In the genomic region with DNA sequence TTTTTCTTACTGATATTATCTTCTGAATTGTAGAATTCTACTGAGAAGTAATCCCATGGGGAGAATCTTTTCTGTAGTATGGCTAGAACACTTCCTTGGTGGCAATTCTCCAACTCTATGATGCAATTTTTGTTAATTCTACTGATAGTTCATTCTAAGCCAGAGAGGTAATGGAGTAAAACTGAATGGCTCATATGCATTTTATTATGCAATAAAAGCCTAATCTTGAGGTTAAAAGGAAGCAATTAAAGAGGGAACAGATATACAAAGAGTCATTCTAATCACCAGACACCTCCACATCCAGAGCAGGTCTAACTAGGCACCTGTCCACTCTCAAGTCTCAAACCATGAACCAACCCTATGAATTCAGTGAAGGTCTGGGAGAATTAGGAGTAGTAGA, we compare ENCODE assay signal across 16 cellular contexts. TPM values are rescaled to one million over a fixed set of nuclear protein-coding genes. Genes with fewer than 3 reads are reported as not detected.
DNase-seq lines count a peak whose midpoint lies in the region; ATAC-seq, FAIRE-seq and TF ChIP-seq lines count a peak whose summit lies in the region.
"Had no signal": no experiment of that assay in that cellular context is flagged by ENCODE, and none has a peak within 500 bp of the region (broad histone marks: within the 10 kb centered on the region; RNA-seq: fewer than 3 reads in every experiment).

No MANE protein-coding gene starts in this region.

- no peak overlapping the region for H3K4me3 ChIP-seq in IMR-90 (ENCODE audit: insufficient read depth, low read depth, low read length)
- no peak overlapping the region for H3K4me3 ChIP-seq in astrocyte of the spinal cord (ENCODE audit: low read depth, low read length)
- no peak overlapping the region for H3K4me3 ChIP-seq in kidney (ENCODE audit: low read length in 2 of 2)
- H3K4me3 ChIP-seq: dorsolateral prefrontal cortex, left lung, sigmoid colon had no signal

- H3K14ac ChIP-seq in IMR-90 (replicated peaks; ENCODE audit: low read depth, low read length), result no peak overlapping the region

- H3K4me1 ChIP-seq in IMR-90 (ENCODE audit: control insufficient read depth, insufficient read depth, low read length) (peaks cover 3% of the 10 kb centered on the region; the same call in 1 of the 2 replicates), kidney (ENCODE audit: control insufficient read depth in 1 of 2, insufficient read depth in 1 of 2, low read depth in 1 of 2, low read length in 2 of 2) (peaks cover 0 to 2% of the 10 kb centered on the region in 2 donors)

- peaks cover 0 to 5% (median 0%) of the 10 kb centered on the region in 3 donors for H3K27me3 Mint-ChIP-seq in immature natural killer cell (ENCODE audit: low read depth in 3 of 3)
- H3K27me3 Mint-ChIP-seq in natural killer cell treated with Interleukin-12 subunit alpha and Interleukin-12 subunit beta and Interleukin-15 and Interleukin-18, amount 100 ng/mL, for 72 hours, result peaks cover 0 to 9% of the 10 kb centered on the region in 2 donors
- H3K27me3 Mint-ChIP-seq: activated B cell treated with CpG ODN at 0.5 μM for 24 hours had no signal

- H4K91ac ChIP-seq in IMR-90 (ENCODE audit: insufficient read depth, low read depth, low read length), result no peak overlapping the region

- H2BK15ac ChIP-seq in IMR-90 (ENCODE audit: low read depth, low read length), result no peak overlapping the region

- no peaks in the 10 kb centered on the region for H3K9me3 Mint-ChIP-seq in immature natural killer cell
- no peaks in the 10 kb centered on the region for H3K9me3 Mint-ChIP-seq in natural killer cell treated with Interleukin-12 subunit alpha and Interleukin-12 subunit beta and Interleukin-15 and Interleukin-18, amount 100 ng/mL, for 72 hours
- H3K9me3 Mint-ChIP-seq: activated B cell treated with CpG ODN at 0.5 μM for 24 hours, CD14-positive monocyte had no signal

- no peaks in the 10 kb centered on the region; the same call in 1 of the 2 replicates for H4K20me1 ChIP-seq in IMR-90 (ENCODE audit: insufficient read depth, low read length)

- no peak overlapping the region for H3K4me2 ChIP-seq in IMR-90 (ENCODE audit: low read depth, low read length)

- peak overlapping the region in 3 of 6 donors; percentile 4 to 62 (median 6) for H3K27ac Mint-ChIP-seq in immature natural killer cell
- no peak overlapping the region for H3K27ac Mint-ChIP-seq in natural killer cell treated with Interleukin-12 subunit alpha and Interleukin-12 subunit beta and Interleukin-15 and Interleukin-18, amount 100 ng/mL, for 72 hours
- H3K27ac Mint-ChIP-seq: activated B cell treated with CpG ODN at 0.5 μM for 24 hours, CD14-positive monocyte had no signal

- TF ChIP-seq CTCF in IMR-90 (conservative IDR thresholded peaks at IDR 0.05; ENCODE audit: low read depth, low read length), result no peak
- no peak for TF ChIP-seq CTCF in astrocyte of the spinal cord (IDR thresholded peaks at IDR 0.05; ENCODE audit: low read depth, low read length)
- no peak for TF ChIP-seq CTCF in kidney (IDR thresholded peaks at IDR 0.05; ENCODE audit: borderline replicate concordance, extremely low read depth, insufficient read depth)

- dilution Hi-C loops in IMR-90 (cut with HindIII; ENCODE audit: low sequenced_read_pairs, unreplicated experiment), result no loop called here

- H3K4me3 Mint-ChIP-seq in immature natural killer cell, result no peak overlapping the region
- H3K4me3 Mint-ChIP-seq in natural killer cell treated with Interleukin-12 subunit alpha and Interleukin-12 subunit beta and Interleukin-15 and Interleukin-18, amount 100 ng/mL, for 72 hours, result no peak overlapping the region
- H3K4me3 Mint-ChIP-seq: activated B cell treated with CpG ODN at 0.5 μM for 24 hours, CD14-positive monocyte had no signal

- FAIRE-seq in kidney (lab: Jason Lieb, UNC), result peak; percentile 19

- H3K79me1 ChIP-seq in IMR-90 (ENCODE audit: low read depth in 1 of 2, low read length in 2 of 2), result peaks cover 0 to 15% of the 10 kb centered on the region in 2 experiments; a peak in 1 of 4 replicates

- H3K9ac ChIP-seq in IMR-90 (ENCODE audit: low read depth, low read length) (no peak overlapping the region), kidney (ENCODE audit: low read length in 2 of 2) (no peak overlapping the region)

- no peak for TF ChIP-seq POLR2A in IMR-90 (IDR thresholded peaks at IDR 0.05; ENCODE audit: low read depth, low read length)

- no peak overlapping the region for H2AK5ac ChIP-seq in IMR-90 (ENCODE audit: low read depth, low read length)

- H3K27me3 ChIP-seq in IMR-90 (ENCODE audit: control insufficient read depth, insufficient read depth, low read length), result 0 out of 2 replicates have a peak, but pooled peaks cover 2% of the 10 kb centered on the region
- H3K27me3 ChIP-seq: left lung, sigmoid colon had no signal

- H3K9me1 ChIP-seq in IMR-90 (ENCODE audit: insufficient read depth, low read length), result no peaks in the 10 kb centered on the region

- H4K8ac ChIP-seq in IMR-90 (ENCODE audit: low read depth in 2 of 2, low read length in 2 of 2), result no peak overlapping the region

- intact Hi-C loops in IMR-90 (cut with micrococcal nuclease) (no loop called here), kidney (cut with DNase I) (no loop called here), posterior vena cava (cut with DNase I) (no loop called here)

- H3K9me3 ChIP-seq in IMR-90 (ENCODE audit: control insufficient read depth, insufficient read depth, low read length) (no peaks in the 10 kb centered on the region), kidney (ENCODE audit: control insufficient read depth in 1 of 2, low read length in 2 of 2) (no peaks in the 10 kb centered on the region)
- H3K9me3 ChIP-seq: left lung, sigmoid colon had no signal

- TF ChIP-seq RAD21 in IMR-90 (IDR thresholded peaks at IDR 0.05; ENCODE audit: low read length), result no peak

- H2AFZ ChIP-seq in IMR-90 (replicated peaks; ENCODE audit: low read length, poor library complexity), result no peak overlapping the region

- DNase-seq in AML-193 (lab: John Stamatoyannopoulos, UW) (peak; percentile 43 to 44), IMR-90 (peak; percentile 43), astrocyte of the spinal cord (ENCODE audit: low read depth, low spot score) (peak; percentile 45), kidney (no peak), immature natural killer cell (no peak), posterior vena cava (ENCODE audit: low spot score) (no peak)
- no peak for DNase-seq in effector CD4-positive, alpha-beta T cell
- DNase-seq in natural killer cell treated with Interleukin-12 subunit alpha and Interleukin-12 subunit beta and Interleukin-15 and Interleukin-18, amount 100 ng/mL, for 72 hours (ENCODE audit: low spot score), result no peak
- DNase-seq: activated B cell treated with CpG ODN at 0.5 μM for 24 hours, amniotic stem cell, dorsolateral prefrontal cortex, Karpas-422, left lung, NCI-H2081 treated with DMSO at 0.1 percent for 48 hours, sigmoid colon had no signal

- no peak overlapping the region for H3K23ac ChIP-seq in IMR-90 (ENCODE audit: low read depth, low read length)

- H3K36me3 Mint-ChIP-seq in immature natural killer cell, result peaks cover 0 to 5% (median 4%) of the 10 kb centered on the region in 3 donors
- peaks cover 6% of the 10 kb centered on the region for H3K36me3 Mint-ChIP-seq in natural killer cell treated with Interleukin-12 subunit alpha and Interleukin-12 subunit beta and Interleukin-15 and Interleukin-18, amount 100 ng/mL, for 72 hours

- H3K56ac ChIP-seq in IMR-90 (ENCODE audit: extremely low read depth, insufficient read depth, low read length), result no peak overlapping the region

- no peak overlapping the region for H3K4ac ChIP-seq in IMR-90 (ENCODE audit: low read depth, low read length)

- CTCF ChIA-PET in IMR-90 (lab: Yijun Ruan, JAX), result no interaction called here

- H3K36me3 ChIP-seq in IMR-90 (ENCODE audit: control insufficient read depth, insufficient read depth, low read length) (peaks cover 9% of the 10 kb centered on the region), kidney (ENCODE audit: control insufficient read depth in 1 of 2, insufficient read depth in 2 of 2, low read length in 2 of 2) (peaks cover 0 to 3% of the 10 kb centered on the region in 2 donors)

- in situ Hi-C loops in IMR-90 (cut with MboI; ENCODE audit: low sequenced_read_pairs), result no loop called here
- in situ Hi-C loops in astrocyte of the spinal cord (cut with HindIII; ENCODE audit: low sequenced_read_pairs), result no loop called here

- BruUV-seq in IMR-90 (replicated peaks; lab: Mats Ljungman, UMichigan), result no TSS peak

- peaks cover 39 to 80% of the 10 kb centered on the region in 2 donors for H3K4me1 Mint-ChIP-seq in immature natural killer cell
- H3K4me1 Mint-ChIP-seq in natural killer cell treated with Interleukin-12 subunit alpha and Interleukin-12 subunit beta and Interleukin-15 and Interleukin-18, amount 100 ng/mL, for 72 hours (ENCODE audit: low read depth in 2 of 2), result peaks cover 26 to 35% of the 10 kb centered on the region in 2 donors

- POLR2A ChIA-PET in IMR-90 (lab: Charles Lee; ENCODE audit: unreplicated experiment), result no interaction called here

- H2AK9ac ChIP-seq in IMR-90 (replicated peaks; ENCODE audit: low read depth, low read length, poor library complexity), result no peak overlapping the region

- no peak overlapping the region for H2BK120ac ChIP-seq in IMR-90 (ENCODE audit: low read depth, low read length)

- H3K27ac ChIP-seq in IMR-90 (ENCODE audit: insufficient read depth, low read length) (no peak overlapping the region), kidney (ENCODE audit: low read depth in 2 of 2, low read length in 2 of 2) (no peak overlapping the region)
- H3K27ac ChIP-seq: dorsolateral prefrontal cortex, left lung, sigmoid colon had no signal

- H2BK20ac ChIP-seq in IMR-90 (ENCODE audit: low read depth, low read length), result no peak overlapping the region

- no peak overlapping the region for H4K5ac ChIP-seq in IMR-90 (ENCODE audit: low read depth, low read length)

- no peak; the same call in 1 of the 2 replicates for ATAC-seq in IMR-90 (ENCODE audit: low read depth)
- no peak for ATAC-seq in natural killer cell treated with Interleukin-12 subunit alpha and Interleukin-12 subunit beta and Interleukin-15 and Interleukin-18, amount 100 ng/mL, for 72 hours
- ATAC-seq: left lung had no signal

- H3K18ac ChIP-seq in IMR-90 (ENCODE audit: low read depth, low read length), result no peak overlapping the region

- no peak overlapping the region for H2BK5ac ChIP-seq in IMR-90 (ENCODE audit: low read depth, low read length, poor library complexity, severe bottlenecking)

RNA-seq across cellular contexts. Expression of a gene that starts 9.7 kb away (rescaled TPM):
- total RNA-seq in IMR-90 (2012; rRNA removed) (24.4 and 24.9 TPM in 2 replicates), kidney (22.8 TPM), posterior vena cava (10 to 100 TPM; 21.1 to 25.8 TPM)
- polyA plus RNA-seq in IMR-90 (2012; rRNA removed) (7.0 and 7.6 TPM in 2 replicates), kidney (ENCODE audit: insufficient read depth, low read depth, low replicate concordance) (14.2 TPM), immature natural killer cell (10 to 100 TPM; 21.6 to 24.7 (median 24.2) TPM)
- polyA plus RNA-seq in IMR-90 (2012; cell fraction: cytosol; rRNA removed), result 2.6 and 2.8 TPM in 2 replicates
- 2.8 and 6.4 TPM in 2 replicates for polyA plus RNA-seq in IMR-90 (2012; cell fraction: nucleus; rRNA removed; ENCODE audit: low replicate concordance)
- 10 to 100 TPM; 33.7 to 60.5 TPM for total RNA-seq in natural killer cell treated with Interleukin-12 subunit alpha and Interleukin-12 subunit beta and Interleukin-15 and Interleukin-18, amount 100 ng/mL, for 72 hours

Comparison
In these comparisons a context has a peak if more than half of its experiments do, and no peak if none do; other contexts are left out.
1. DNase-seq: peak in AML-193 (2 of 2), IMR-90 (single experiment) and astrocyte of the spinal cord (single experiment); none in kidney (single experiment), immature natural killer cell (0 of 3), posterior vena cava (single experiment), effector CD4-positive, alpha-beta T cell (single experiment) and natural killer cell treated with Interleukin-12 subunit alpha and Interleukin-12 subunit beta and Interleukin-15 and Interleukin-18, amount 100 ng/mL, for 72 hours (single experiment).